23 cellular contexts compared by ENCODE assay signal in genomic region chr3:76039431-76039830, GRCh38.
A peak's percentile ranks its signal among the peaks of the same experiment; 100 is the strongest.
DNase-seq lines count a peak whose midpoint lies in the region; ATAC-seq and TF ChIP-seq lines count a peak whose summit lies in the region.
"Had no signal": no experiment of that assay in that cellular context is flagged by ENCODE, and none has a peak within 500 bp of the region (broad histone marks: within the 10 kb centered on the region; RNA-seq: fewer than 3 reads in every experiment).

No MANE protein-coding gene starts in this region.

- no peak overlapping the region for H3K9ac ChIP-seq in smooth muscle cell (ENCODE audit: low read depth)

- ATAC-seq in GM21360 (IDR thresholded peaks at IDR 0.05; ENCODE audit: unreplicated experiment) (no peak), HG03159 (IDR thresholded peaks at IDR 0.05; ENCODE audit: unreplicated experiment) (no peak)
- ATAC-seq: activated naive CD8-positive, alpha-beta T cell treated with anti-CD3 and anti-CD28 coated beads, Interleukin-2, amount 50 U/mL, for 24 hours; stimulated activated naive CD8-positive, alpha-beta T cell treated with anti-CD3 and anti-CD28 coated beads, Interleukin-15, amount 100 ng/mL, for 72 hours had no signal

- no peak overlapping the region for H2AFZ ChIP-seq in smooth muscle cell (ENCODE audit: low read depth)
- H2AFZ ChIP-seq: hepatocyte had no signal

- H3K4me1 ChIP-seq in smooth muscle cell (ENCODE audit: low read depth): peaks cover 12% of the 10 kb centered on the region
- H3K4me1 ChIP-seq: tibial nerve had no signal

- H3K4me3 ChIP-seq in smooth muscle cell: no peak overlapping the region
- H3K4me3 ChIP-seq: hepatocyte, tibial nerve had no signal

- H3K4me2 ChIP-seq in smooth muscle cell: peak overlapping the region; percentile 9
- H3K4me2 ChIP-seq: hepatocyte had no signal

- H4K20me1 ChIP-seq in smooth muscle cell (ENCODE audit: low read depth): no peaks in the 10 kb centered on the region

- no peak overlapping the region for H3K27ac ChIP-seq in smooth muscle cell (ENCODE audit: low read depth)
- H3K27ac ChIP-seq: hepatocyte, tibial nerve had no signal

- no peaks in the 10 kb centered on the region for H3K36me3 ChIP-seq in smooth muscle cell (ENCODE audit: low read depth)
- H3K36me3 ChIP-seq: tibial nerve had no signal

- no peaks in the 10 kb centered on the region for H3F3A ChIP-seq in smooth muscle cell (ENCODE audit: low read depth)

- no peaks in the 10 kb centered on the region for H3K9me3 ChIP-seq in smooth muscle cell (replicated peaks; ENCODE audit: low read depth)
- H3K9me3 ChIP-seq: tibial nerve had no signal

- no peak for TF ChIP-seq CTCF in smooth muscle cell (IDR thresholded peaks at IDR 0.05; ENCODE audit: borderline replicate concordance, insufficient read depth, poor library complexity, severe bottlenecking)

- no peaks in the 10 kb centered on the region for H3K79me2 ChIP-seq in smooth muscle cell (ENCODE audit: low read depth)
- H3K79me2 ChIP-seq: hepatocyte had no signal

- peak; percentile 2 for DNase-seq in HPDE6-E6E7 (ENCODE audit: extremely low spot score)
- peak; percentile 24 for DNase-seq in amniotic epithelial cell (ENCODE audit: low read depth)
- peak; percentile 12 for DNase-seq in foreskin melanocyte
- DNase-seq in smooth muscle cell (lab: John Stamatoyannopoulos, UW; ENCODE audit: unreplicated experiment): no peak
- DNase-seq in NCI-H526 treated with DMSO at 0.1 percent for 48 hours (lab: John Stamatoyannopoulos, UW): no peak
- DNase-seq: activated CD4-positive, alpha-beta memory T cell treated with anti-CD3 and anti-CD28 coated beads for 36 hours; activated CD4-positive, CD25-positive, alpha-beta regulatory T cell; activated effector memory CD4-positive, alpha-beta T cell treated with anti-CD3 and anti-CD28 coated beads, Interleukin-2, amount 50 U/mL, for 16 hours; activated naive CD8-positive, alpha-beta T cell treated with anti-CD3 and anti-CD28 coated beads, Interleukin-2, amount 50 U/mL, for 24 hours; AML-193; CD8-positive, alpha-beta memory T cell; GOT3; KG1; kidney; NCI-H146; NCI-H748 treated with DMSO at 0.1 percent for 48 hours; nucleus accumbens; stimulated activated naive CD8-positive, alpha-beta T cell treated with anti-CD3 and anti-CD28 coated beads, Interleukin-15, amount 100 ng/mL, for 72 hours; T-helper 9 cell had no signal

- H3K27me3 ChIP-seq in smooth muscle cell (ENCODE audit: low read depth): no peaks in the 10 kb centered on the region
- H3K27me3 ChIP-seq: hepatocyte, tibial nerve had no signal

Comparison
In these comparisons a context has a peak if more than half of its experiments do, and no peak if none do; other contexts are left out.
1. DNase-seq: peak in HPDE6-E6E7 (single experiment), amniotic epithelial cell (single experiment) and foreskin melanocyte (single experiment); none in smooth muscle cell (single experiment) and NCI-H526 treated with DMSO at 0.1 percent for 48 hours (single experiment).